In the genomic region with DNA sequence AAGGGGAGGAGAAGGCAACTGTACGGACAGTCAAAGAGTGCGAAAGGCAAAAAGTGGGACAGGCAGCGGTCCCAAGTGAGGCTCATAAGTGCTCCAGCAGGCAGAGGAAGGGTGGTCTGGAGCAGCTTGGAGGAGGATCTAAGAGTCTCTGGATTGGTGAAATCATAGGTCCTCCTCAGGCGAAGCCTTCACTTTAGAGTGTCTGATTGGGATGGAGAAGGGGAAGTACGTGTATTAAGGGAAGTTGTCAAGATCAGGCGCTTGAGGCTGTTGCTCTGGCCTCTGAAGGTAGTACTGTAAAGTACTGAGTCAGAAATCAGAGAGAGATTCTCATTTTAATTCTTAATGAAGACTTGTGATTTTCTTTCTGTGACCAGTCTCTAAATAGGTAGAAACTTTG, we compare ENCODE assay signal across 12 cellular contexts.
"Had no signal": no experiment of that assay in that cellular context is flagged by ENCODE, and none has a peak within 500 bp of the region (broad histone marks: within the 10 kb centered on the region; RNA-seq: fewer than 3 reads in every experiment).

No MANE protein-coding gene starts in this region.

- H3K27me3 ChIP-seq: brain microvascular endothelial cell, foreskin keratinocyte had no signal

- DNase-seq: activated CD4-positive, CD25-positive, alpha-beta regulatory T cell treated with anti-CD3 and anti-CD28 coated beads, Interleukin-2, amount 50 U/mL, for 72 hours; activated naive CD4-positive, alpha-beta T cell; activated T-cell treated with anti-CD3 and anti-CD28 coated beads for 4 hours; anterior cingulate cortex; brain microvascular endothelial cell; cortex of kidney; effector CD4-positive, alpha-beta T cell; foreskin keratinocyte; kidney glomerular epithelial cell; posterior cingulate gyrus; retina had no signal

- ATAC-seq: foreskin keratinocyte; stimulated activated effector memory CD8-positive, alpha-beta T cell treated with anti-CD3 and anti-CD28 coated beads, Interleukin-12 subunit alpha, Interleukin-12 subunit beta, amount 100 ng/mL, for 72 hours had no signal

- H3K27ac ChIP-seq: brain microvascular endothelial cell, foreskin keratinocyte had no signal

- H3K36me3 ChIP-seq: brain microvascular endothelial cell had no signal

- H3K4me1 ChIP-seq: foreskin keratinocyte had no signal
